1 cellular context compared by ENCODE assay signal in the genomic region with DNA sequence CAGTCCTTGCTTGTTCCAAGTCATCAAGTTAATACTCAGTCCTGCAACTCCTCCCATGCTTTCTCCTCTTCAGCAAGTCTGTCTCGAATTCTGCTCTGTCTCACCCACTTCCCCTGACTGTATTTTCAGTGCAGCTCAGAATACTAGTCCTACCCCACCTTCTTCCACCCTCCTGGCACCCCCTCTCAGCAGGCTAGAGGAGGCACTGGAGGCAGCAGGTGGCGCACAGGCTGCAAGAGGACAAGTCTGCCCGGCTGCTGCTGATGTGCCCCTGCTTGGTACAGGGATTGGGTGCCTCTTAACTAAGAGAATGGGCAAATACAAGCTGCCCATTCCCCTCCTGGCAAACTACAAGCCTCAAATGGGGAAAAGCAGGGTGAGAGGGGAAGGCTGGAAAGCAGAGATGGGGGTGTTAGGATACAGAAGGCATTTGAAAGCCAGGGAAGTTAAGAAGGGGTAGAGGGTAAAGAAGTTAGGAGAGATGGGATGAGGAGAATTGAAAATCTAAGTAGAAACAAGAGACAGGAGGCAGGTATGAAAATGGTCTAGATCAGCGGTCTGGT.
TF ChIP-seq lines count a peak whose summit lies in the region.

No MANE protein-coding gene starts in this region.

TF ChIP-seq in GM23338, 12 proteins besides CTCF, POLR2A, EP300 and RAD21:
- TF ChIP-seq, protein P1, sequence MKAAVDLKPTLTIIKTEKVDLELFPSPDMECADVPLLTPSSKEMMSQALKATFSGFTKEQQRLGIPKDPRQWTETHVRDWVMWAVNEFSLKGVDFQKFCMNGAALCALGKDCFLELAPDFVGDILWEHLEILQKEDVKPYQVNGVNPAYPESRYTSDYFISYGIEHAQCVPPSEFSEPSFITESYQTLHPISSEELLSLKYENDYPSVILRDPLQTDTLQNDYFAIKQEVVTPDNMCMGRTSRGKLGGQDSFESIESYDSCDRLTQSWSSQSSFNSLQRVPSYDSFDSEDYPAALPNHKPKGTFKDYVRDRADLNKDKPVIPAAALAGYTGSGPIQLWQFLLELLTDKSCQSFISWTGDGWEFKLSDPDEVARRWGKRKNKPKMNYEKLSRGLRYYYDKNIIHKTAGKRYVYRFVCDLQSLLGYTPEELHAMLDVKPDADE (IDR thresholded peaks at IDR 0.05) = no peak
- TF ChIP-seq EZH2phosphoT487 (IDR thresholded peaks at IDR 0.05; ENCODE audit: unreplicated experiment) (no peak), POLR2AphosphoS5 (IDR thresholded peaks at IDR 0.05; ENCODE audit: low read depth) (no peak), STAT1 (IDR thresholded peaks at IDR 0.05; ENCODE audit: unreplicated experiment) (no peak)
- TF ChIP-seq, protein P2, sequence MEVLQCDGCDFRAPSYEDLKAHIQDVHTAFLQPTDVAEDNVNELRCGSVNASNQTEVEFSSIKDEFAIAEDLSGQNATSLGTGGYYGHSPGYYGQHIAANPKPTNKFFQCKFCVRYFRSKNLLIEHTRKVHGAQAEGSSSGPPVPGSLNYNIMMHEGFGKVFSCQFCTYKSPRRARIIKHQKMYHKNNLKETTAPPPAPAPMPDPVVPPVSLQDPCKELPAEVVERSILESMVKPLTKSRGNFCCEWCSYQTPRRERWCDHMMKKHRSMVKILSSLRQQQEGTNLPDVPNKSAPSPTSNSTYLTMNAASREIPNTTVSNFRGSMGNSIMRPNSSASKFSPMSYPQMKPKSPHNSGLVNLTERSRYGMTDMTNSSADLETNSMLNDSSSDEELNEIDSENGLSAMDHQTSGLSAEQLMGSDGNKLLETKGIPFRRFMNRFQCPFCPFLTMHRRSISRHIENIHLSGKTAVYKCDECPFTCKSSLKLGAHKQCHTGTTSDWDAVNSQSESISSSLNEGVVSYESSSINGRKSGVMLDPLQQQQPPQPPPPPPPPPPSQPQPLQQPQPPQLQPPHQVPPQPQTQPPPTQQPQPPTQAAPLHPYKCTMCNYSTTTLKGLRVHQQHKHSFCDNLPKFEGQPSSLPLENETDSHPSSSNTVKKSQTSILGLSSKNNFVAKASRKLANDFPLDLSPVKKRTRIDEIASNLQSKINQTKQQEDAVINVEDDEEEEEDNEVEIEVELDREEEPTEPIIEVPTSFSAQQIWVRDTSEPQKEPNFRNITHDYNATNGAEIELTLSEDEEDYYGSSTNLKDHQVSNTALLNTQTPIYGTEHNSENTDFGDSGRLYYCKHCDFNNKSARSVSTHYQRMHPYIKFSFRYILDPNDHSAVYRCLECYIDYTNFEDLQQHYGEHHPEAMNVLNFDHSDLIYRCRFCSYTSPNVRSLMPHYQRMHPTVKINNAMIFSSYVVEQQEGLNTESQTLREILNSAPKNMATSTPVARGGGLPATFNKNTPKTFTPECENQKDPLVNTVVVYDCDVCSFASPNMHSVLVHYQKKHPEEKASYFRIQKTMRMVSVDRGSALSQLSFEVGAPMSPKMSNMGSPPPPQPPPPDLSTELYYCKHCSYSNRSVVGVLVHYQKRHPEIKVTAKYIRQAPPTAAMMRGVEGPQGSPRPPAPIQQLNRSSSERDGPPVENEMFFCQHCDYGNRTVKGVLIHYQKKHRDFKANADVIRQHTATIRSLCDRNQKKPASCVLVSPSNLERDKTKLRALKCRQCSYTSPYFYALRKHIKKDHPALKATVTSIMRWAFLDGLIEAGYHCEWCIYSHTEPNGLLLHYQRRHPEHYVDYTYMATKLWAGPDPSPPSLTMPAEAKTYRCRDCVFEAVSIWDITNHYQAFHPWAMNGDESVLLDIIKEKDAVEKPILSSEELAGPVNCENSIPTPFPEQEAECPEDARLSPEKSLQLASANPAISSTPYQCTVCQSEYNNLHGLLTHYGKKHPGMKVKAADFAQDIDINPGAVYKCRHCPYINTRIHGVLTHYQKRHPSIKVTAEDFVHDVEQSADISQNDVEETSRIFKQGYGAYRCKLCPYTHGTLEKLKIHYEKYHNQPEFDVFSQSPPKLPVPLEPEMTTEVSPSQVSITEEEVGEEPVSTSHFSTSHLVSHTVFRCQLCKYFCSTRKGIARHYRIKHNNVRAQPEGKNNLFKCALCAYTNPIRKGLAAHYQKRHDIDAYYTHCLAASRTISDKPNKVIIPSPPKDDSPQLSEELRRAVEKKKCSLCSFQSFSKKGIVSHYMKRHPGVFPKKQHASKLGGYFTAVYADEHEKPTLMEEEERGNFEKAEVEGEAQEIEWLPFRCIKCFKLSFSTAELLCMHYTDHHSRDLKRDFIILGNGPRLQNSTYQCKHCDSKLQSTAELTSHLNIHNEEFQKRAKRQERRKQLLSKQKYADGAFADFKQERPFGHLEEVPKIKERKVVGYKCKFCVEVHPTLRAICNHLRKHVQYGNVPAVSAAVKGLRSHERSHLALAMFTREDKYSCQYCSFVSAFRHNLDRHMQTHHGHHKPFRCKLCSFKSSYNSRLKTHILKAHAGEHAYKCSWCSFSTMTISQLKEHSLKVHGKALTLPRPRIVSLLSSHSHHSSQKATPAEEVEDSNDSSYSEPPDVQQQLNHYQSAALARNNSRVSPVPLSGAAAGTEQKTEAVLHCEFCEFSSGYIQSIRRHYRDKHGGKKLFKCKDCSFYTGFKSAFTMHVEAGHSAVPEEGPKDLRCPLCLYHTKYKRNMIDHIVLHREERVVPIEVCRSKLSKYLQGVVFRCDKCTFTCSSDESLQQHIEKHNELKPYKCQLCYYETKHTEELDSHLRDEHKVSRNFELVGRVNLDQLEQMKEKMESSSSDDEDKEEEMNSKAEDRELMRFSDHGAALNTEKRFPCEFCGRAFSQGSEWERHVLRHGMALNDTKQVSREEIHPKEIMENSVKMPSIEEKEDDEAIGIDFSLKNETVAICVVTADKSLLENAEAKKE (CRISPR knock-in tag; IDR thresholded peaks at IDR 0.05) = no peak
